Comparison of ENCODE assay signal across 8 cellular contexts in the genomic region with DNA sequence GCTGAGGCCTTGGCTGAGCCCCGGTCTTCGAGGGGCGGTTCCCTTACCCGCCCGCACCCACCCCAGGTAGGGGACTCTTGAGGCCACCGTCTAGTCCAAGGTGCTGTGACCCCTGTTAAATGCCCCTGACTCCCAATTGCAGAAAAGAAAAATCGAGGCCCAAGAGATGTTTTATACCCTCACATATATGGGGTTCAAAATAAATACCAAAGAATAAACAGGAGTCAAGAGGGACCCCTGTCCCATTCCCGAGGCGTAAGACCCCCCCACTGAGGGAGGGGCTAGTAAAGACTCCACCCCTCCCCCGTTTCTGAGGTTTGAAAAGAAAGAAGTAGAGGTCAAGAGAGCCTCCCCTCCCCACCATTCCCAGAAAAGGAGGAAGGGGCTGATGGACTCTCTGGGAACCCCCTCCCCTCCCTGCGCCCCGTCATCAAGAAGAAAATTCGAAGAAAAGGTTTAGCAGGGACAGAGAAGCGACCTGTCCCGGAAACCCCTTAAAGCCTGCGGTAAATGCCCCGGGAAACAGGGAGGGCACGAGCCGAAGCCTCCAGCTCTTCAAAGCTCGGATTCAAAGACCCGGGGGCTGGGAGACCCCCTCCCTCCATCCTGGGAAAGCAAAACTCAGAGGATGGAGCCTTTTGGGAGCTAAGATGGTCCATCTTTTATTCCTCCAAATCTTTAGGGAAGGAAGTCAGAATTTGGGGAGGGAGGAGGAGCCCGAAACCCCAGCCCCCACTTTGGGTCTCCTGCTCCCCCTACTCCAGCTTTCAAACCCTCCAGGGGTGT. TPM values are rescaled to one million over a fixed set of nuclear protein-coding genes. Genes with fewer than 3 reads are reported as not detected.
DNase-seq lines count a peak whose midpoint lies in the region; ATAC-seq and TF ChIP-seq lines count a peak whose summit lies in the region.

No MANE protein-coding gene starts in this region.

- H3K27me3 ChIP-seq in BE2C (no peaks in the 10 kb centered on the region), right lobe of liver (no peaks in the 10 kb centered on the region), subcutaneous abdominal adipose tissue (ENCODE audit: control insufficient read depth in 5 of 5, insufficient read depth in 4 of 5, low read length in 5 of 5) (peaks cover 0 to 4% (median 2%) of the 10 kb centered on the region in 5 donors)

- peak overlapping the region; percentile 17 to 90 (median 87) for H3K9ac ChIP-seq in subcutaneous abdominal adipose tissue (ENCODE audit: low read length in 5 of 5)

- TF ChIP-seq CTCF in BE2C (IDR thresholded peaks at IDR 0.05; ENCODE audit: low read depth, low read length): no peak
- peak in 1 of 4 donors; percentile 3 for TF ChIP-seq CTCF in right lobe of liver (IDR thresholded peaks at IDR 0.05)

- intact Hi-C loops in right lobe of liver (cut with DNase I): no loop called here

- no peaks in the 10 kb centered on the region for H3K9me3 ChIP-seq in BE2C
- H3K9me3 ChIP-seq in right lobe of liver: no peaks in the 10 kb centered on the region
- no peaks in the 10 kb centered on the region for H3K9me3 ChIP-seq in subcutaneous abdominal adipose tissue (ENCODE audit: control insufficient read depth in 5 of 5, low read length in 5 of 5)

- H3K36me3 ChIP-seq in BE2C: peaks cover 17% of the 10 kb centered on the region
- H3K36me3 ChIP-seq in right lobe of liver: peaks cover 0 to 7% (median 0%) of the 10 kb centered on the region in 4 donors
- H3K36me3 ChIP-seq in subcutaneous abdominal adipose tissue (ENCODE audit: control insufficient read depth in 5 of 5, insufficient read depth in 5 of 5, low read length in 5 of 5): peaks cover 0 to 6% (median 3%) of the 10 kb centered on the region in 5 donors

- WGBS in right lobe of liver (ENCODE audit: insufficient coverage, low coverage, low lambda C conversion rate, missing lambda C conversion rate): under 1% methylated on average over 18 of the region's 22 CpGs

- TF ChIP-seq POLR2A in right lobe of liver (IDR thresholded peaks at IDR 0.05): no peak

- ATAC-seq in GM18870 (IDR thresholded peaks at IDR 0.05; ENCODE audit: unreplicated experiment) (peak; percentile 7), HG03175 (IDR thresholded peaks at IDR 0.05; ENCODE audit: unreplicated experiment) (peak; percentile 6), right lobe of liver (peak; percentile 18 to 32 (median 26))

- H3K4me3 ChIP-seq in BE2C (ENCODE audit: low read depth, low read length): peak overlapping the region; percentile 79
- H3K4me3 ChIP-seq in right lobe of liver: peak overlapping the region; percentile 55 to 66 (median 60)
- H3K4me3 ChIP-seq in subcutaneous abdominal adipose tissue (ENCODE audit: low read depth in 1 of 5, low read length in 5 of 5): peak overlapping the region; percentile 68 to 80 (median 74)

- H3K27ac ChIP-seq in caudate nucleus (ENCODE audit: low read depth, low read length) (peak overlapping the region; percentile 98), right lobe of liver (peak overlapping the region; percentile 94 to 96 (median 94)), subcutaneous abdominal adipose tissue (ENCODE audit: low read depth, low read length) (peak overlapping the region; percentile 96)

- peak; percentile 41 for DNase-seq in BE2C
- DNase-seq in SKM-1 (lab: John Stamatoyannopoulos, UW; ENCODE audit: unreplicated experiment): peak; percentile 60
- peak in 15 of 61 donors; percentile 17 to 71 (median 53) for DNase-seq in caudate nucleus (lab: John Stamatoyannopoulos, UW)
- DNase-seq in right lobe of liver: peak in 1 of 3 donors; percentile 58
- no peak for DNase-seq in RPMI8226

- H3K4me1 ChIP-seq in BE2C (no peaks in the 10 kb centered on the region), right lobe of liver (peaks cover 0 to 8% (median 0%) of the 10 kb centered on the region in 4 donors), subcutaneous abdominal adipose tissue (ENCODE audit: control insufficient read depth in 5 of 5, insufficient read depth in 5 of 5, low read length in 5 of 5) (peaks cover 3 to 31% (median 28%) of the 10 kb centered on the region in 5 donors)

RNA-seq across cellular contexts. Expression of a gene that starts 0.7 kb away (rescaled TPM):
- 137 TPM for polyA plus RNA-seq in BE2C (2012; ENCODE audit: insufficient read depth, insufficient read length, low read depth)
- 1 to 10 TPM in 3 of 6 experiments, under 1 TPM in 3; 0.81 to 2.6 (median 1.4) TPM for total RNA-seq in right lobe of liver

RNA-seq across cellular contexts. Expression of a gene that starts 11.6 kb away (rescaled TPM):
- polyA plus RNA-seq in BE2C (2012; ENCODE audit: insufficient read depth, insufficient read length, low read depth): 62.0 TPM
- total RNA-seq in right lobe of liver: 10 to 100 TPM in 2 of 6 experiments, 1 to 10 TPM in 4; 6.5 to 26.4 (median 7.5) TPM

RNA-seq across cellular contexts. Expression of a gene that starts 21.7 kb away (rescaled TPM):
- 7.3 TPM for polyA plus RNA-seq in BE2C (2012; ENCODE audit: insufficient read depth, insufficient read length, low read depth)
- total RNA-seq in right lobe of liver: 1 to 10 TPM in 1 of 6 experiments, under 1 TPM in 5; 0.25 to 1.1 (median 0.57) TPM

RNA-seq across cellular contexts. Expression of a gene that starts 31.0 kb away (rescaled TPM):
- polyA plus RNA-seq in BE2C (2012; ENCODE audit: insufficient read depth, insufficient read length, low read depth): 12.4 TPM
- 100 to 1,000 TPM in 3 of 6 experiments, 10 to 100 TPM in 3; 54.0 to 205 (median 91.8) TPM for total RNA-seq in right lobe of liver

RNA-seq across cellular contexts. Expression of a gene that starts 51.6 kb away (rescaled TPM):
- 181 TPM for polyA plus RNA-seq in BE2C (2012; ENCODE audit: insufficient read depth, insufficient read length, low read depth)
- total RNA-seq in right lobe of liver: 10 to 100 TPM; 11.1 to 21.4 (median 14.6) TPM
